ENCODE assay signal across 1 cellular context in the genomic region with DNA sequence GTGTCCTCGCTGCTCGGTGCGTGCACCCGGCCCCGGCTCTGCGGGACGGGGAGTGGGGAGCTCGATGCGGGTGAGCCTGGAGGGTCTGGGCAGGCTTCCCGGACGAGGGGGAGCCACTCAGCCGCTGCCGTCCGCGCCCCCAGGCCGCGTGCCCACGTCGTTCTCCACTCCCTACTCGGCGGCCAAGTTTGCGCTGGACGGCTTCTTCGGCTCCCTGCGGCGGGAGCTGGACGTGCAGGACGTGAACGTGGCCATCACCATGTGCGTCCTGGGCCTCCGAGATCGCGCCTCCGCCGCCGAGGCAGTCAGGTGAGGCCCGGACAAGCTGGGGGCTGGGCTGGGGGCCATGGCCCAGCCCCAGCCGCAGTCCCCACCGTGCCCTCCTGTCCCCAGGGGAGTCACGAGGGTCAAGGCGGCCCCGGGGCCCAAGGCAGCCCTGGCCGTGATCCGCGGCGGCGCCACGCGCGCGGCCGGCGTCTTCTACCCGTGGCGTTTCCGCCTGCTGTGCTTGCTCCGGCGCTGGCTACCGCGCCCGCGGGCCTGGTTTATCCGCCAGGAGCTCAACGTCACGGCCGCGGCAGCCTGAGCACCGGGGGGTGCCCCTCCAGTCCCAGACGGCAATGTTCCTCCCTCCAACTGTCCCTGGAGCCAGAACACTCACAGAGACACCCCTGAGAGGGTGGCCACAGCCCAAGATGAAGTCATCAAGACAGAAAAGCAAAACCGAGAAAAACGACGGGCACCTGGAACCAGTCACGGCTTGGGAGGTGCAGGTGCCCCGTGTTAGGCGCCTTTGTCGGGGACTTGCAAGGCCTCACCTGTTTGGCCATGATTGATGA.
TF ChIP-seq lines count a peak whose summit lies in the region.

No MANE protein-coding gene starts in this region.

TF ChIP-seq in SK-N-SH, 30 proteins besides CTCF, POLR2A, EP300 and RAD21:
- TF ChIP-seq FOXJ3 (CRISPR knock-in tag; IDR thresholded peaks at IDR 0.05) (no peak), SIN3A (IDR thresholded peaks at IDR 0.05; ENCODE audit: borderline replicate concordance, low read depth, low read length) (no peak), JUND (IDR thresholded peaks at IDR 0.05) (no peak), EZH2phosphoT487 (IDR thresholded peaks at IDR 0.05; ENCODE audit: borderline replicate concordance, low read depth) (no peak), POLR2AphosphoS5 (IDR thresholded peaks at IDR 0.05; ENCODE audit: low read depth, low read length) (no peak), GATA2 (CRISPR knock-in tag; IDR thresholded peaks at IDR 0.05) (no peak), TCF12 (IDR thresholded peaks at IDR 0.05) (no peak), RFX5 (IDR thresholded peaks at IDR 0.05; ENCODE audit: low read length) (no peak), RXRA (IDR thresholded peaks at IDR 0.05; ENCODE audit: borderline replicate concordance, low read depth) (no peak), ELF1 (IDR thresholded peaks at IDR 0.05) (no peak), CHD2 (IDR thresholded peaks at IDR 0.05; ENCODE audit: low read length, partially characterized antibody) (no peak), SMC3 (IDR thresholded peaks at IDR 0.05; ENCODE audit: low read depth, low read length) (no peak)
- TF ChIP-seq, protein P1, sequence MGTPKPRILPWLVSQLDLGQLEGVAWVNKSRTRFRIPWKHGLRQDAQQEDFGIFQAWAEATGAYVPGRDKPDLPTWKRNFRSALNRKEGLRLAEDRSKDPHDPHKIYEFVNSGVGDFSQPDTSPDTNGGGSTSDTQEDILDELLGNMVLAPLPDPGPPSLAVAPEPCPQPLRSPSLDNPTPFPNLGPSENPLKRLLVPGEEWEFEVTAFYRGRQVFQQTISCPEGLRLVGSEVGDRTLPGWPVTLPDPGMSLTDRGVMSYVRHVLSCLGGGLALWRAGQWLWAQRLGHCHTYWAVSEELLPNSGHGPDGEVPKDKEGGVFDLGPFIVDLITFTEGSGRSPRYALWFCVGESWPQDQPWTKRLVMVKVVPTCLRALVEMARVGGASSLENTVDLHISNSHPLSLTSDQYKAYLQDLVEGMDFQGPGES (IDR thresholded peaks at IDR 0.05; ENCODE audit: low read depth, low read length), result no peak
- TF ChIP-seq, protein P2, sequence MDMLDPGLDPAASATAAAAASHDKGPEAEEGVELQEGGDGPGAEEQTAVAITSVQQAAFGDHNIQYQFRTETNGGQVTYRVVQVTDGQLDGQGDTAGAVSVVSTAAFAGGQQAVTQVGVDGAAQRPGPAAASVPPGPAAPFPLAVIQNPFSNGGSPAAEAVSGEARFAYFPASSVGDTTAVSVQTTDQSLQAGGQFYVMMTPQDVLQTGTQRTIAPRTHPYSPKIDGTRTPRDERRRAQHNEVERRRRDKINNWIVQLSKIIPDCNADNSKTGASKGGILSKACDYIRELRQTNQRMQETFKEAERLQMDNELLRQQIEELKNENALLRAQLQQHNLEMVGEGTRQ (IDR thresholded peaks at IDR 0.05; ENCODE audit: borderline replicate concordance, low read depth, low read length), result no peak
- TF ChIP-seq, protein P3, sequence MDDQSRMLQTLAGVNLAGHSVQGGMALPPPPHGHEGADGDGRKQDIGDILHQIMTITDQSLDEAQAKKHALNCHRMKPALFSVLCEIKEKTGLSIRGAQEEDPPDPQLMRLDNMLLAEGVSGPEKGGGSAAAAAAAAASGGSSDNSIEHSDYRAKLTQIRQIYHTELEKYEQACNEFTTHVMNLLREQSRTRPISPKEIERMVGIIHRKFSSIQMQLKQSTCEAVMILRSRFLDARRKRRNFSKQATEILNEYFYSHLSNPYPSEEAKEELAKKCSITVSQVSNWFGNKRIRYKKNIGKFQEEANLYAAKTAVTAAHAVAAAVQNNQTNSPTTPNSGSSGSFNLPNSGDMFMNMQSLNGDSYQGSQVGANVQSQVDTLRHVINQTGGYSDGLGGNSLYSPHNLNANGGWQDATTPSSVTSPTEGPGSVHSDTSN (IDR thresholded peaks at IDR 0.05), result no peak
- TF ChIP-seq, protein P4, sequence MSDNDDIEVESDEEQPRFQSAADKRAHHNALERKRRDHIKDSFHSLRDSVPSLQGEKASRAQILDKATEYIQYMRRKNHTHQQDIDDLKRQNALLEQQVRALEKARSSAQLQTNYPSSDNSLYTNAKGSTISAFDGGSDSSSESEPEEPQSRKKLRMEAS (IDR thresholded peaks at IDR 0.05; ENCODE audit: low read depth), result no peak
- TF ChIP-seq, protein P5, sequence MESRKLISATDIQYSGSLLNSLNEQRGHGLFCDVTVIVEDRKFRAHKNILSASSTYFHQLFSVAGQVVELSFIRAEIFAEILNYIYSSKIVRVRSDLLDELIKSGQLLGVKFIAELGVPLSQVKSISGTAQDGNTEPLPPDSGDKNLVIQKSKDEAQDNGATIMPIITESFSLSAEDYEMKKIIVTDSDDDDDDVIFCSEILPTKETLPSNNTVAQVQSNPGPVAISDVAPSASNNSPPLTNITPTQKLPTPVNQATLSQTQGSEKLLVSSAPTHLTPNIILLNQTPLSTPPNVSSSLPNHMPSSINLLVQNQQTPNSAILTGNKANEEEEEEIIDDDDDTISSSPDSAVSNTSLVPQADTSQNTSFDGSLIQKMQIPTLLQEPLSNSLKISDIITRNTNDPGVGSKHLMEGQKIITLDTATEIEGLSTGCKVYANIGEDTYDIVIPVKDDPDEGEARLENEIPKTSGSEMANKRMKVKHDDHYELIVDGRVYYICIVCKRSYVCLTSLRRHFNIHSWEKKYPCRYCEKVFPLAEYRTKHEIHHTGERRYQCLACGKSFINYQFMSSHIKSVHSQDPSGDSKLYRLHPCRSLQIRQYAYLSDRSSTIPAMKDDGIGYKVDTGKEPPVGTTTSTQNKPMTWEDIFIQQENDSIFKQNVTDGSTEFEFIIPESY (IDR thresholded peaks at IDR 0.05; ENCODE audit: borderline replicate concordance, low read depth), result no peak
- TF ChIP-seq, protein P6, sequence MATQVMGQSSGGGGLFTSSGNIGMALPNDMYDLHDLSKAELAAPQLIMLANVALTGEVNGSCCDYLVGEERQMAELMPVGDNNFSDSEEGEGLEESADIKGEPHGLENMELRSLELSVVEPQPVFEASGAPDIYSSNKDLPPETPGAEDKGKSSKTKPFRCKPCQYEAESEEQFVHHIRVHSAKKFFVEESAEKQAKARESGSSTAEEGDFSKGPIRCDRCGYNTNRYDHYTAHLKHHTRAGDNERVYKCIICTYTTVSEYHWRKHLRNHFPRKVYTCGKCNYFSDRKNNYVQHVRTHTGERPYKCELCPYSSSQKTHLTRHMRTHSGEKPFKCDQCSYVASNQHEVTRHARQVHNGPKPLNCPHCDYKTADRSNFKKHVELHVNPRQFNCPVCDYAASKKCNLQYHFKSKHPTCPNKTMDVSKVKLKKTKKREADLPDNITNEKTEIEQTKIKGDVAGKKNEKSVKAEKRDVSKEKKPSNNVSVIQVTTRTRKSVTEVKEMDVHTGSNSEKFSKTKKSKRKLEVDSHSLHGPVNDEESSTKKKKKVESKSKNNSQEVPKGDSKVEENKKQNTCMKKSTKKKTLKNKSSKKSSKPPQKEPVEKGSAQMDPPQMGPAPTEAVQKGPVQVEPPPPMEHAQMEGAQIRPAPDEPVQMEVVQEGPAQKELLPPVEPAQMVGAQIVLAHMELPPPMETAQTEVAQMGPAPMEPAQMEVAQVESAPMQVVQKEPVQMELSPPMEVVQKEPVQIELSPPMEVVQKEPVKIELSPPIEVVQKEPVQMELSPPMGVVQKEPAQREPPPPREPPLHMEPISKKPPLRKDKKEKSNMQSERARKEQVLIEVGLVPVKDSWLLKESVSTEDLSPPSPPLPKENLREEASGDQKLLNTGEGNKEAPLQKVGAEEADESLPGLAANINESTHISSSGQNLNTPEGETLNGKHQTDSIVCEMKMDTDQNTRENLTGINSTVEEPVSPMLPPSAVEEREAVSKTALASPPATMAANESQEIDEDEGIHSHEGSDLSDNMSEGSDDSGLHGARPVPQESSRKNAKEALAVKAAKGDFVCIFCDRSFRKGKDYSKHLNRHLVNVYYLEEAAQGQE (IDR thresholded peaks at IDR 0.05; ENCODE audit: low read depth, low read length), result no peak
